25 cellular contexts compared by ENCODE assay signal in the genomic region with DNA sequence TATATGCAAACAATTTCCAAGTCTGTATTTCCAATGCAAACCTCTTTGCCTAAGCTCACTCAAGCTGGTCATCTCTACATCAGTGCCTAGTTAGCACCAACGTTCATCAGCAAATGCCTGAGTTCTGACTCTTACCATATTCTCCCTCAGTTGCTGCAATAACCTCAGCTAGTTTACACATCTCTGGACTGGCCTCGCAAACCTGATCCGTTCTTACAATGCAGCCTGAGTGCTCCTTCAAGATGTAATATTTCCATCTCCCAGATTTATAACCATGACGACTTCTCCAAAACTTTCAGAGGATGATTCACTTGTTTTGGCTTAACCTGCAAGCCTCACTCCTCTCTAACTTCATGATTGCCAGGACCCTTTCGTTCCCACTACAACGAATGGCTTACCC.
"Had no signal": no experiment of that assay in that cellular context is flagged by ENCODE, and none has a peak within 500 bp of the region (broad histone marks: within the 10 kb centered on the region; RNA-seq: fewer than 3 reads in every experiment).

No MANE protein-coding gene starts in this region.

- H3K36me3 ChIP-seq: cardiac muscle cell, neutrophil, pancreas, tibial nerve had no signal

- H3K36me3 Mint-ChIP-seq: activated CD8-positive, alpha-beta memory T cell treated with anti-CD3 and anti-CD28 coated beads, Interleukin-2, amount 10 ng/mL, durations not matched to agents 7 days and 5 days; natural killer cell treated with Interleukin-12 subunit alpha and Interleukin-12 subunit beta and Interleukin-15 and Interleukin-18, amount 100 ng/mL, for 72 hours had no signal

- H3K27ac ChIP-seq: body of pancreas, cardiac muscle cell, epithelial cell of prostate, neutrophil, pancreas, psoas muscle, tibial nerve had no signal

- DNase-seq: activated CD4-positive, alpha-beta T cell treated with anti-CD3 and anti-CD28 coated beads, Interleukin-2, amount 10 ng/mL, durations not matched to agents 24 days and 14 days; activated CD8-positive, alpha-beta memory T cell treated with anti-CD3 and anti-CD28 coated beads, Interleukin-2, amount 10 ng/mL, durations not matched to agents 7 days and 5 days; activated CD8-positive, alpha-beta T cell treated with anti-CD3 and anti-CD28 coated beads for 36 hours; activated gamma-delta T cell; activated naive CD4-positive, alpha-beta T cell treated with anti-CD3 and anti-CD28 coated beads, Interleukin-2, amount 50 U/mL, for 16 hours; activated naive CD8-positive, alpha-beta T cell treated with anti-CD3 and anti-CD28 coated beads, Interleukin-2, amount 50 U/mL, for 24 hours; activated T-cell treated with anti-CD3 and anti-CD28 coated beads for 4 hours; body of pancreas; cortex of kidney; foreskin melanocyte; hypothalamus; left ventricle myocardium superior; mammary epithelial cell; midbrain; pancreas; psoas muscle; right cardiac atrium; stimulated activated CD4-positive, alpha-beta T cell treated with anti-CD3 and anti-CD28 coated beads, Interleukin-1b, Interleukin-23, amount 100 ng/mL, for 48 hours; stimulated activated naive CD8-positive, alpha-beta T cell treated with anti-CD3 and anti-CD28 coated beads, Interleukin-15, amount 100 ng/mL, for 72 hours had no signal

- H3K4me1 ChIP-seq: body of pancreas, pancreas, psoas muscle, tibial nerve had no signal

- H3K27ac Mint-ChIP-seq: activated CD4-positive, alpha-beta T cell treated with anti-CD3 and anti-CD28 coated beads, Interleukin-2, amount 10 ng/mL, durations not matched to agents 24 days and 14 days; activated CD8-positive, alpha-beta memory T cell treated with anti-CD3 and anti-CD28 coated beads, Interleukin-2, amount 10 ng/mL, durations not matched to agents 7 days and 5 days; activated CD8-positive, alpha-beta T cell treated with anti-CD3 and anti-CD28 coated beads for 36 hours; activated naive CD8-positive, alpha-beta T cell treated with anti-CD3 and anti-CD28 coated beads, Interleukin-2, amount 50 U/mL, for 24 hours; activated T-helper 1 cell treated with anti-CD3 and anti-CD28 coated beads, Interleukin-12 subunit alpha, Interleukin-12 subunit beta, Interleukin-2, Interleukin-4 antibody, amounts not matched to agents 30 ng/mL and 10 ng/mL and 1 ng/mL, durations not matched to agents 14 hours and 24 hours and 36 hours; natural killer cell treated with Interleukin-12 subunit alpha and Interleukin-12 subunit beta and Interleukin-15 and Interleukin-18, amount 100 ng/mL, for 72 hours; stimulated activated naive CD8-positive, alpha-beta T cell treated with anti-CD3 and anti-CD28 coated beads, Interleukin-15, amount 100 ng/mL, for 72 hours had no signal

- H3K4me3 Mint-ChIP-seq: activated CD4-positive, alpha-beta T cell treated with anti-CD3 and anti-CD28 coated beads, Interleukin-2, amount 10 ng/mL, durations not matched to agents 24 days and 14 days; activated CD8-positive, alpha-beta memory T cell treated with anti-CD3 and anti-CD28 coated beads, Interleukin-2, amount 10 ng/mL, durations not matched to agents 7 days and 5 days; activated CD8-positive, alpha-beta T cell treated with anti-CD3 and anti-CD28 coated beads for 36 hours; activated naive CD8-positive, alpha-beta T cell treated with anti-CD3 and anti-CD28 coated beads, Interleukin-2, amount 50 U/mL, for 24 hours; activated T-helper 1 cell treated with anti-CD3 and anti-CD28 coated beads, Interleukin-12 subunit alpha, Interleukin-12 subunit beta, Interleukin-2, Interleukin-4 antibody, amounts not matched to agents 30 ng/mL and 10 ng/mL and 1 ng/mL, durations not matched to agents 14 hours and 24 hours and 36 hours; natural killer cell treated with Interleukin-12 subunit alpha and Interleukin-12 subunit beta and Interleukin-15 and Interleukin-18, amount 100 ng/mL, for 72 hours; stimulated activated naive CD8-positive, alpha-beta T cell treated with anti-CD3 and anti-CD28 coated beads, Interleukin-15, amount 100 ng/mL, for 72 hours had no signal

- ATAC-seq: activated CD8-positive, alpha-beta memory T cell treated with anti-CD3 and anti-CD28 coated beads, Interleukin-2, amount 10 ng/mL, durations not matched to agents 7 days and 5 days; activated CD8-positive, alpha-beta T cell treated with anti-CD3 and anti-CD28 coated beads for 36 hours; activated naive CD8-positive, alpha-beta T cell treated with anti-CD3 and anti-CD28 coated beads, Interleukin-2, amount 50 U/mL, for 24 hours; body of pancreas; left ventricle myocardium superior; right cardiac atrium; stimulated activated naive CD8-positive, alpha-beta T cell treated with anti-CD3 and anti-CD28 coated beads, Interleukin-15, amount 100 ng/mL, for 72 hours had no signal

- H3K4me3 ChIP-seq: body of pancreas, cardiac muscle cell, pancreas, psoas muscle, tibial nerve had no signal

- H3K9me3 ChIP-seq: body of pancreas, neutrophil, pancreas, psoas muscle, tibial nerve had no signal

- H3K9me3 Mint-ChIP-seq: activated CD4-positive, alpha-beta T cell treated with anti-CD3 and anti-CD28 coated beads, Interleukin-2, amount 10 ng/mL, durations not matched to agents 24 days and 14 days; activated CD8-positive, alpha-beta T cell treated with anti-CD3 and anti-CD28 coated beads for 36 hours; activated naive CD8-positive, alpha-beta T cell treated with anti-CD3 and anti-CD28 coated beads, Interleukin-2, amount 50 U/mL, for 24 hours; activated T-helper 1 cell treated with anti-CD3 and anti-CD28 coated beads, Interleukin-12 subunit alpha, Interleukin-12 subunit beta, Interleukin-2, Interleukin-4 antibody, amounts not matched to agents 30 ng/mL and 10 ng/mL and 1 ng/mL, durations not matched to agents 14 hours and 24 hours and 36 hours; natural killer cell treated with Interleukin-12 subunit alpha and Interleukin-12 subunit beta and Interleukin-15 and Interleukin-18, amount 100 ng/mL, for 72 hours; stimulated activated naive CD8-positive, alpha-beta T cell treated with anti-CD3 and anti-CD28 coated beads, Interleukin-15, amount 100 ng/mL, for 72 hours had no signal

- H3K27me3 ChIP-seq: body of pancreas, cardiac muscle cell, pancreas, tibial nerve had no signal

- H3K27me3 Mint-ChIP-seq: activated CD8-positive, alpha-beta T cell treated with anti-CD3 and anti-CD28 coated beads for 36 hours; activated naive CD8-positive, alpha-beta T cell treated with anti-CD3 and anti-CD28 coated beads, Interleukin-2, amount 50 U/mL, for 24 hours; stimulated activated naive CD8-positive, alpha-beta T cell treated with anti-CD3 and anti-CD28 coated beads, Interleukin-15, amount 100 ng/mL, for 72 hours had no signal
